In the genomic region with DNA sequence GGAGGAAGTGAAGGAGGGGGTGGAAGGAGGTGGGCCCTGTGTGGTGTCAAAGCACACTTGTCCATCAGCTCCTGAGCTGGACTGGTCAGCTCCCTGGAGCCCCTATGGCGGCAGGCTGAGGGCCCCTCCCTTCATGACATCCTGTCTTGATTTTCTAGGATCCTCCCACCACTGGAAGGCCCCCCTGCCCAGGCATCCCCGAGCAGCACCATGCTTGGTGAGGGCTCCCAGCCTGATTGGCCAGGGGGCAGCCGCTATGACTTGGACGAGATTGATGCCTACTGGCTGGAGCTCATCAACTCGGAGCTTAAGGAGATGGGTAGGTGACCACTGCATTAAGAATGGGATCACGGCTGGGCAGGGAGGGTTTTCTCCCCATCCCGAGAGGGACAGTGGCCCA, we compare ENCODE assay signal across 19 cellular contexts. TPM values are rescaled to one million over a fixed set of nuclear protein-coding genes. Genes with fewer than 3 reads are reported as not detected.
DNase-seq lines count a peak whose midpoint lies in the region; ATAC-seq and TF ChIP-seq lines count a peak whose summit lies in the region.
"Had no signal": no experiment of that assay in that cellular context is flagged by ENCODE, and none has a peak within 500 bp of the region (broad histone marks: within the 10 kb centered on the region; RNA-seq: fewer than 3 reads in every experiment).

No MANE protein-coding gene starts in this region.

- H3K36me3 Mint-ChIP-seq in activated T-cell treated with anti-CD3 and anti-CD28 coated beads, Interleukin-2, amount 50 U/mL, for 24 hours (ENCODE audit: low read depth) = peaks cover 83% of the 10 kb centered on the region
- peaks cover 8 to 22% of the 10 kb centered on the region in 2 donors for H3K36me3 Mint-ChIP-seq in activated T-cell treated with anti-CD3 and anti-CD28 coated beads, Interleukin-2, amount 50 U/mL, for 72 hours (ENCODE audit: insufficient read depth in 2 of 2)
- H3K36me3 Mint-ChIP-seq in stimulated activated effector memory CD8-positive, alpha-beta T cell treated with anti-CD3 and anti-CD28 coated beads, Interleukin-12 subunit alpha, Interleukin-12 subunit beta, amount 100 ng/mL, for 72 hours = peaks cover 79% of the 10 kb centered on the region
- H3K36me3 Mint-ChIP-seq in mesothelial cell of epicardium = peaks cover 21% of the 10 kb centered on the region

- H3K9me3 ChIP-seq in HEK293 (ENCODE audit: control insufficient read depth, insufficient read depth, low read depth, low read length) = no peaks in the 10 kb centered on the region
- H3K9me3 ChIP-seq in effector memory CD4-positive, alpha-beta T cell (ENCODE audit: control insufficient read depth, low read length) = no peaks in the 10 kb centered on the region
- H3K9me3 ChIP-seq: A549, SJSA1 had no signal

- H3K36me3 ChIP-seq in HEK293 (ENCODE audit: control insufficient read depth in 2 of 2, insufficient read depth in 1 of 2, low read length in 2 of 2) = peaks cover 0 to 30% of the 10 kb centered on the region in 2 experiments; a peak in 2 of 3 replicates
- H3K36me3 ChIP-seq in effector memory CD4-positive, alpha-beta T cell (ENCODE audit: control insufficient read depth, insufficient read depth, low read length) = peaks cover 69% of the 10 kb centered on the region

- H3K9me3 Mint-ChIP-seq in activated T-cell treated with anti-CD3 and anti-CD28 coated beads, Interleukin-2, amount 50 U/mL, for 24 hours = no peaks in the 10 kb centered on the region
- H3K9me3 Mint-ChIP-seq in activated T-cell treated with anti-CD3 and anti-CD28 coated beads, Interleukin-2, amount 50 U/mL, for 72 hours = no peaks in the 10 kb centered on the region
- no peaks in the 10 kb centered on the region for H3K9me3 Mint-ChIP-seq in stimulated activated effector memory CD8-positive, alpha-beta T cell treated with anti-CD3 and anti-CD28 coated beads, Interleukin-12 subunit alpha, Interleukin-12 subunit beta, amount 100 ng/mL, for 72 hours
- no peaks in the 10 kb centered on the region for H3K9me3 Mint-ChIP-seq in mesothelial cell of epicardium
- H3K9me3 Mint-ChIP-seq: CD14-positive monocyte, GM23338 had no signal

- ATAC-seq in activated T-cell treated with anti-CD3 and anti-CD28 coated beads, Interleukin-2, amount 50 U/mL, for 72 hours (replicated peaks in 1 of 2) = no peak
- no peak for ATAC-seq in stimulated activated effector memory CD8-positive, alpha-beta T cell treated with anti-CD3 and anti-CD28 coated beads, Interleukin-12 subunit alpha, Interleukin-12 subunit beta, amount 100 ng/mL, for 72 hours
- ATAC-seq: A549, GM23338 had no signal

- peak overlapping the region; percentile 80 for H3K27ac Mint-ChIP-seq in activated T-cell treated with anti-CD3 and anti-CD28 coated beads, Interleukin-2, amount 50 U/mL, for 24 hours
- H3K27ac Mint-ChIP-seq in activated T-cell treated with anti-CD3 and anti-CD28 coated beads, Interleukin-2, amount 50 U/mL, for 72 hours = no peak overlapping the region
- peak overlapping the region; percentile 90 for H3K27ac Mint-ChIP-seq in stimulated activated effector memory CD8-positive, alpha-beta T cell treated with anti-CD3 and anti-CD28 coated beads, Interleukin-12 subunit alpha, Interleukin-12 subunit beta, amount 100 ng/mL, for 72 hours
- no peak overlapping the region for H3K27ac Mint-ChIP-seq in mesothelial cell of epicardium
- H3K27ac Mint-ChIP-seq: GM23338 had no signal

- H3K4me3 Mint-ChIP-seq in activated T-cell treated with anti-CD3 and anti-CD28 coated beads, Interleukin-2, amount 50 U/mL, for 24 hours = no peak overlapping the region
- no peak overlapping the region for H3K4me3 Mint-ChIP-seq in activated T-cell treated with anti-CD3 and anti-CD28 coated beads, Interleukin-2, amount 50 U/mL, for 72 hours
- no peak overlapping the region for H3K4me3 Mint-ChIP-seq in stimulated activated effector memory CD8-positive, alpha-beta T cell treated with anti-CD3 and anti-CD28 coated beads, Interleukin-12 subunit alpha, Interleukin-12 subunit beta, amount 100 ng/mL, for 72 hours
- no peak overlapping the region for H3K4me3 Mint-ChIP-seq in mesothelial cell of epicardium
- H3K4me3 Mint-ChIP-seq: CD14-positive monocyte, GM23338 had no signal

- TF ChIP-seq CTCF in HEK293 (tag by site-specific recombination; IDR thresholded peaks at IDR 0.05) = no peak
- no peak for TF ChIP-seq CTCF in mesothelial cell of epicardium (IDR thresholded peaks at IDR 0.05; ENCODE audit: unreplicated experiment)

- H3K27ac ChIP-seq in HEK293 (ENCODE audit: extremely low read depth, low read depth, low read length) = no peak overlapping the region
- H3K27ac ChIP-seq in effector memory CD4-positive, alpha-beta T cell (ENCODE audit: insufficient read depth, low read length, poor library complexity, severe bottlenecking) = peak overlapping the region; percentile 9
- H3K27ac ChIP-seq: A549, PC-9, SJSA1 had no signal

- H3K4me1 ChIP-seq in HEK293 (ENCODE audit: control insufficient read depth, insufficient read depth, low read length) = no peaks in the 10 kb centered on the region
- peaks cover 18% of the 10 kb centered on the region for H3K4me1 ChIP-seq in effector memory CD4-positive, alpha-beta T cell (ENCODE audit: control insufficient read depth, insufficient read depth, low read length, poor library complexity, severe bottlenecking)

- peaks cover 29% of the 10 kb centered on the region for H3K4me1 Mint-ChIP-seq in activated T-cell treated with anti-CD3 and anti-CD28 coated beads, Interleukin-2, amount 50 U/mL, for 24 hours (ENCODE audit: low read depth)
- peaks cover 24% of the 10 kb centered on the region for H3K4me1 Mint-ChIP-seq in activated T-cell treated with anti-CD3 and anti-CD28 coated beads, Interleukin-2, amount 50 U/mL, for 72 hours (ENCODE audit: low read depth)
- peaks cover 33% of the 10 kb centered on the region for H3K4me1 Mint-ChIP-seq in stimulated activated effector memory CD8-positive, alpha-beta T cell treated with anti-CD3 and anti-CD28 coated beads, Interleukin-12 subunit alpha, Interleukin-12 subunit beta, amount 100 ng/mL, for 72 hours
- H3K4me1 Mint-ChIP-seq in mesothelial cell of epicardium = no peaks in the 10 kb centered on the region

- H3K27me3 ChIP-seq in effector memory CD4-positive, alpha-beta T cell (replicated peaks; ENCODE audit: control insufficient read depth, insufficient read depth, low read length, poor library complexity, severe bottlenecking) = no peaks in the 10 kb centered on the region
- H3K27me3 ChIP-seq: SJSA1 had no signal

- H3K27me3 Mint-ChIP-seq in activated T-cell treated with anti-CD3 and anti-CD28 coated beads, Interleukin-2, amount 50 U/mL, for 24 hours = no peaks in the 10 kb centered on the region
- no peaks in the 10 kb centered on the region for H3K27me3 Mint-ChIP-seq in activated T-cell treated with anti-CD3 and anti-CD28 coated beads, Interleukin-2, amount 50 U/mL, for 72 hours (ENCODE audit: low read depth)
- H3K27me3 Mint-ChIP-seq in mesothelial cell of epicardium (ENCODE audit: low read depth) = no peaks in the 10 kb centered on the region

- CTCF ChIA-PET in HEK293 (lab: Yijun Ruan, JAX) = interaction anchor here (0.5 to 1.2 kb wide), 3 partner anchors 19 to 387 kb away, joined by 3 to 5 read pairs (median 3); no protein-coding TSS in a partner anchor

- POLR2A ChIA-PET in HEK293 (lab: Yijun Ruan, JAX) = no interaction called here

- no peak overlapping the region for H3K4me3 ChIP-seq in HEK293 (ENCODE audit: low read depth, low read length)
- H3K4me3 ChIP-seq in effector memory CD4-positive, alpha-beta T cell (ENCODE audit: insufficient read depth, low read depth, low read length, poor library complexity, severe bottlenecking) = no peak overlapping the region
- H3K4me3 ChIP-seq: A549, GM23338, PC-9, SJSA1 had no signal

- DNase-seq in activated T-cell treated with anti-CD3 and anti-CD28 coated beads, Interleukin-2, amount 50 U/mL, for 24 hours = no peak
- DNase-seq in activated T-cell treated with anti-CD3 and anti-CD28 coated beads, Interleukin-2, amount 50 U/mL, for 72 hours = no peak
- DNase-seq in effector memory CD4-positive, alpha-beta T cell = no peak
- DNase-seq in stimulated activated effector memory CD8-positive, alpha-beta T cell treated with anti-CD3 and anti-CD28 coated beads, Interleukin-12 subunit alpha, Interleukin-12 subunit beta, amount 100 ng/mL, for 72 hours (ENCODE audit: low spot score in 2 of 2) = no peak
- DNase-seq in EL (no peak), NCI-H2107 (lab: John Stamatoyannopoulos, UW) (no peak), mesothelial cell of epicardium (ENCODE audit: low spot score in 2 of 2, unreplicated experiment in 2 of 2) (no peak)
- DNase-seq: Calu3, NCI-H1092, NCI-H146, NCI-H2081, NCI-H510A, NCI-H774, PC-9 had no signal

TF ChIP-seq in HEK293, 187 proteins besides CTCF, POLR2A, EP300 and RAD21:
- peak; percentile 39; the same call in 1 of the 2 replicates for TF ChIP-seq EGR2 (tag by site-specific recombination; IDR thresholded peaks at IDR 0.05; ENCODE audit: low read depth)
- no peak for TF ChIP-seq ZNF112 (tag by site-specific recombination; IDR thresholded peaks at IDR 0.05)

RNA-seq across cellular contexts. Expression of gene JADE2, which starts 34.2 kb away (rescaled TPM):
- total RNA-seq in activated T-cell treated with anti-CD3 and anti-CD28 coated beads, Interleukin-2, amount 50 U/mL, for 72 hours = 10 to 100 TPM; 87.0 to 88.8 TPM
- 24.7 to 26.4 TPM (median 25.2 TPM) in 3 replicates for total RNA-seq in mesothelial cell of epicardium

Comparison
In these comparisons a context has a peak if more than half of its experiments do, and no peak if none do; other contexts are left out.
1. H3K27ac Mint-ChIP-seq: peak in activated T-cell treated with anti-CD3 and anti-CD28 coated beads, Interleukin-2, amount 50 U/mL, for 24 hours (single experiment) and stimulated activated effector memory CD8-positive, alpha-beta T cell treated with anti-CD3 and anti-CD28 coated beads, Interleukin-12 subunit alpha, Interleukin-12 subunit beta, amount 100 ng/mL, for 72 hours (single experiment); none in activated T-cell treated with anti-CD3 and anti-CD28 coated beads, Interleukin-2, amount 50 U/mL, for 72 hours (single experiment) and mesothelial cell of epicardium (single experiment).